11 cellular contexts compared by ENCODE assay signal in genomic region chr3:98971183-98971681, GRCh38.
DNase-seq lines count a peak whose midpoint lies in the region; ATAC-seq and TF ChIP-seq lines count a peak whose summit lies in the region.
"Had no signal": no experiment of that assay in that cellular context is flagged by ENCODE, and none has a peak within 500 bp of the region (broad histone marks: within the 10 kb centered on the region; RNA-seq: fewer than 3 reads in every experiment).

No MANE protein-coding gene starts in this region.

- H3K9ac ChIP-seq in mammary epithelial cell (ENCODE audit: insufficient read depth, low read length) = peak overlapping the region; percentile 61
- no peak overlapping the region for H3K9ac ChIP-seq in endodermal cell (ENCODE audit: extremely low read depth, low read length, poor library complexity, severe bottlenecking)

- 0% methylated on average over 1 of the region's 1 CpG for WGBS in mammary epithelial cell (ENCODE audit: low coverage, missing lambda C conversion rate)
- 89% methylated on average over 1 of the region's 1 CpG; no CpG with 5 or more reads in 1 of the 2 experiments for WGBS in endodermal cell (ENCODE audit: insufficient coverage in 1 of 2, insufficient read length in 1 of 2), 2 experiments

- H3K36me3 ChIP-seq in mammary epithelial cell (ENCODE audit: insufficient read depth, low read length) (no peaks in the 10 kb centered on the region), osteoblast (ENCODE audit: insufficient read depth, low read length) (no peaks in the 10 kb centered on the region), endodermal cell (ENCODE audit: control insufficient read depth, insufficient read depth, low read length) (no peaks in the 10 kb centered on the region)
- H3K36me3 ChIP-seq: thoracic aorta had no signal

- no TSS peak for BruUV-seq in mammary epithelial cell (replicated peaks; lab: Mats Ljungman, UMichigan)

- TF ChIP-seq CTCF in mammary epithelial cell (conservative IDR thresholded peaks at IDR 0.05 in 1 of 2, IDR thresholded peaks at IDR 0.05 in 1 of 2; ENCODE audit: extremely low read depth in 1 of 2, insufficient read depth in 1 of 2, low read depth in 1 of 2, low read length in 2 of 2) = no peak
- no peak for TF ChIP-seq CTCF in osteoblast (IDR thresholded peaks at IDR 0.05; ENCODE audit: extremely low read depth, low read depth, low read length)
- TF ChIP-seq CTCF in GM20000 (IDR thresholded peaks at IDR 0.05; ENCODE audit: extremely low read depth, missing control alignments) = no peak
- no peak for TF ChIP-seq CTCF in endodermal cell (conservative IDR thresholded peaks at IDR 0.05)

- H3K4me1 ChIP-seq in mammary epithelial cell (ENCODE audit: insufficient read depth, low read length) (peaks cover 46% of the 10 kb centered on the region), osteoblast (ENCODE audit: insufficient read depth, low read length) (peaks cover 44% of the 10 kb centered on the region), endodermal cell (ENCODE audit: control insufficient read depth, insufficient read depth, low read length) (no peaks in the 10 kb centered on the region)

- H3K27ac Mint-ChIP-seq in endodermal cell = no peak overlapping the region
- H3K27ac Mint-ChIP-seq: natural killer cell treated with Interleukin-12 subunit alpha and Interleukin-12 subunit beta and Interleukin-15 and Interleukin-18, amount 100 ng/mL, for 72 hours had no signal

- DNase-seq in GM04503 (ENCODE audit: low read depth) (peak; percentile 68), NCI-H226 (peak; percentile 94), mammary epithelial cell (peak; percentile 96), osteoblast (ENCODE audit: insufficient read length, low spot score, missing footprints) (peak; percentile 53), left ventricle myocardium superior (no peak), GM20000 (ENCODE audit: low spot score) (no peak), retina (no peak), endodermal cell (no peak)
- DNase-seq: stimulated activated CD4-positive, alpha-beta T cell treated with anti-CD3 and anti-CD28 coated beads, Interleukin-1b, Interleukin-23, amount 100 ng/mL, for 48 hours had no signal

- dilution Hi-C loops in mammary epithelial cell (cut with HindIII; ENCODE audit: low sequenced_read_pairs) = no loop called here

- in situ Hi-C loops in mammary epithelial cell (cut with MboI; ENCODE audit: low sequenced_read_pairs in 2 of 2) = loop anchor here in 1 of 2 donors (10.0 kb wide), 1 partner anchor 66 kb away; the partner anchor contains the start of gene DCBLD2

- H3K27me3 ChIP-seq in mammary epithelial cell (ENCODE audit: insufficient read depth, low read length) = no peaks in the 10 kb centered on the region
- no peaks in the 10 kb centered on the region for H3K27me3 ChIP-seq in osteoblast (ENCODE audit: insufficient read depth, low read length)
- H3K27me3 ChIP-seq in endodermal cell (ENCODE audit: control insufficient read depth, insufficient read depth, low read length, poor library complexity, severe bottlenecking) = no peaks in the 10 kb centered on the region

- peaks cover 5% of the 10 kb centered on the region for H3K9me3 Mint-ChIP-seq in endodermal cell
- H3K9me3 Mint-ChIP-seq: natural killer cell treated with Interleukin-12 subunit alpha and Interleukin-12 subunit beta and Interleukin-15 and Interleukin-18, amount 100 ng/mL, for 72 hours had no signal

- H3K79me2 ChIP-seq in mammary epithelial cell (ENCODE audit: insufficient read depth, low read length) (peaks cover 30% of the 10 kb centered on the region), osteoblast (ENCODE audit: insufficient read depth, low read length) (peaks cover 11% of the 10 kb centered on the region)

- H3K9me3 ChIP-seq in mammary epithelial cell (replicated peaks; ENCODE audit: insufficient read depth, low read length) (no peaks in the 10 kb centered on the region), osteoblast (ENCODE audit: low read depth, low read length) (no peaks in the 10 kb centered on the region), endodermal cell (ENCODE audit: control insufficient read depth, low read length) (no peaks in the 10 kb centered on the region)
- H3K9me3 ChIP-seq: thoracic aorta had no signal

- no peaks in the 10 kb centered on the region for H3K36me3 Mint-ChIP-seq in endodermal cell (ENCODE audit: low read depth)
- H3K36me3 Mint-ChIP-seq: natural killer cell treated with Interleukin-12 subunit alpha and Interleukin-12 subunit beta and Interleukin-15 and Interleukin-18, amount 100 ng/mL, for 72 hours had no signal

- CTCF ChIA-PET in mammary epithelial cell (lab: Charles Lee; ENCODE audit: low non-redundant PET) = interaction anchor here (0.6 kb wide), 1 partner anchor 11 kb away, joined by 4 read pairs; no protein-coding TSS in a partner anchor

- H3K27ac ChIP-seq in mammary epithelial cell (ENCODE audit: insufficient read depth, low read depth, low read length) (peak overlapping the region; percentile 95), osteoblast (ENCODE audit: low read depth, low read length) (peak overlapping the region; percentile 96), endodermal cell (ENCODE audit: low read depth, low read length) (no peak overlapping the region)
- H3K27ac ChIP-seq: thoracic aorta had no signal

- no peak for ATAC-seq in left ventricle myocardium superior
- ATAC-seq: natural killer cell treated with Interleukin-12 subunit alpha and Interleukin-12 subunit beta and Interleukin-15 and Interleukin-18, amount 100 ng/mL, for 72 hours had no signal

- H3K4me2 ChIP-seq in mammary epithelial cell (ENCODE audit: insufficient read depth, low read depth, low read length) = peak overlapping the region; percentile 53
- peak overlapping the region; percentile 54 for H3K4me2 ChIP-seq in osteoblast (ENCODE audit: insufficient read depth, low read length)

- intact Hi-C loops in mammary epithelial cell (cut with micrococcal nuclease) = loop anchor here (1.0 to 2.0 kb wide), 2 partner anchors 49 to 70 kb away; partner anchors contain the start of gene DCBLD2
- intact Hi-C loops in left ventricle myocardium superior (cut with micrococcal nuclease) = loop anchor here (10.0 kb wide), 1 partner anchor 56 kb away; no protein-coding TSS in a partner anchor

- H4K20me1 ChIP-seq in mammary epithelial cell (ENCODE audit: insufficient read depth, low read length) = no peaks in the 10 kb centered on the region
- H4K20me1 ChIP-seq in osteoblast (ENCODE audit: insufficient read depth, low read length) = no peaks in the 10 kb centered on the region

- no peak overlapping the region for H3K4me3 Mint-ChIP-seq in endodermal cell
- H3K4me3 Mint-ChIP-seq: natural killer cell treated with Interleukin-12 subunit alpha and Interleukin-12 subunit beta and Interleukin-15 and Interleukin-18, amount 100 ng/mL, for 72 hours had no signal

- H2AFZ ChIP-seq in mammary epithelial cell (ENCODE audit: low read depth, low read length) (no peak overlapping the region), osteoblast (ENCODE audit: low read length) (no peak overlapping the region)

- H3K27me3 Mint-ChIP-seq in endodermal cell (ENCODE audit: insufficient read depth) = peaks cover 3% of the 10 kb centered on the region
- H3K27me3 Mint-ChIP-seq: natural killer cell treated with Interleukin-12 subunit alpha and Interleukin-12 subunit beta and Interleukin-15 and Interleukin-18, amount 100 ng/mL, for 72 hours had no signal

- no peaks in the 10 kb centered on the region for H3K4me1 Mint-ChIP-seq in endodermal cell

- H3K4me3 ChIP-seq in mammary epithelial cell (replicated peaks in 1 of 3; ENCODE audit: insufficient read depth in 1 of 3, low read depth in 2 of 3, low read length in 3 of 3) (no peak overlapping the region), osteoblast (ENCODE audit: insufficient read depth, low read length) (peak overlapping the region; percentile 1), endodermal cell (ENCODE audit: low read length) (no peak overlapping the region)
- H3K4me3 ChIP-seq: thoracic aorta had no signal

Comparison
In these comparisons a context has a peak if more than half of its experiments do, and no peak if none do; other contexts are left out.
1. DNase-seq: peak in GM04503 (single experiment), NCI-H226 (single experiment), mammary epithelial cell (single experiment) and osteoblast (single experiment); none in left ventricle myocardium superior (single experiment), GM20000 (single experiment), retina (single experiment) and endodermal cell (single experiment).